In the genomic region with DNA sequence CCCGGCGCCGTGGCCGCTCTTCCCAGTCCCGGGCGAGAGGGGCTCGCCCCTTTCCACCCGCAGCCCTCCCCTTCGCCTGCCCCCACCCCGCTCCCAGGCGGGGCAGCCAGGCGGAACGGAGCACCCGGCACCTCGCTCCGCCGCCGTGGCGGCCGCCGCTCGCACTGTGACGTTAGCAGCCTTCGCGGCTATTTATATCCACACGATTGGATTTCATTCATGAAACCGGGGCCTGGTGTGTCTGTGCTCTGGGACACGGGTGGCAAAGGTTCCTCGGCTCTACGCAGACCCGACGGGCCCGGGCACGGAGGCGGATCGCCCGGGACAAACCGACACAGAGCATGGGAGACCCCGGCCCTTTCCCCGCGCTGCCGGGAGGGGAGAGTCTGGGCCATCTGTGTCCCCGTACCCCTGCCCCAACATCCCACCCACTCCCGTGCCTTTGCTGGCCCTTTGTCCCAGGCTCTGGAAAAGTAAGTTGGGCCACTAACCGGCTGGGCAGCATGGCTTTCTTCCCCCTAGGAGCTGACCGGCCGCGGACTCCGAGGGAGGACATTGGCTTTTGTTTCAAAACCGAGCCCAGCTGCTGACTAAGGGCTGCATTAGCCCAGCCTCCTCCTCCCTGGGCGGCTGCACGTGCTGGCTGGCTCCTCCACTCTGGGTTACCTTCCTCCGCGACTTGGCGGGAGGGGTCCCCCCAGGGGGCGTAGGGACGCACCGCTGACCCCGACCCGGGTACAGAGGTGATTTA, we compare ENCODE assay signal across 8 cellular contexts. TPM values are rescaled to one million over a fixed set of nuclear protein-coding genes. Genes with fewer than 3 reads are reported as not detected.
A peak's percentile ranks its signal among the peaks of the same experiment; 100 is the strongest.
DNase-seq lines count a peak whose midpoint lies in the region; ATAC-seq and TF ChIP-seq lines count a peak whose summit lies in the region.

A gene with protein sequence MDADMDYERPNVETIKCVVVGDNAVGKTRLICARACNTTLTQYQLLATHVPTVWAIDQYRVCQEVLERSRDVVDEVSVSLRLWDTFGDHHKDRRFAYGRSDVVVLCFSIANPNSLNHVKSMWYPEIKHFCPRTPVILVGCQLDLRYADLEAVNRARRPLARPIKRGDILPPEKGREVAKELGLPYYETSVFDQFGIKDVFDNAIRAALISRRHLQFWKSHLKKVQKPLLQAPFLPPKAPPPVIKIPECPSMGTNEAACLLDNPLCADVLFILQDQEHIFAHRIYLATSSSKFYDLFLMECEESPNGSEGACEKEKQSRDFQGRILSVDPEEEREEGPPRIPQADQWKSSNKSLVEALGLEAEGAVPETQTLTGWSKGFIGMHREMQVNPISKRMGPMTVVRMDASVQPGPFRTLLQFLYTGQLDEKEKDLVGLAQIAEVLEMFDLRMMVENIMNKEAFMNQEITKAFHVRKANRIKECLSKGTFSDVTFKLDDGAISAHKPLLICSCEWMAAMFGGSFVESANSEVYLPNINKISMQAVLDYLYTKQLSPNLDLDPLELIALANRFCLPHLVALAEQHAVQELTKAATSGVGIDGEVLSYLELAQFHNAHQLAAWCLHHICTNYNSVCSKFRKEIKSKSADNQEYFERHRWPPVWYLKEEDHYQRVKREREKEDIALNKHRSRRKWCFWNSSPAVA (minus strand): TSS at position 27 of the 751 bp plus-strand sequence. CDS start 32,643 bp downstream, outside the sequence.

- H3K79me1 ChIP-seq in H9 (ENCODE audit: insufficient read depth, low read depth, low read length, poor library complexity, severe bottlenecking): no peaks in the 10 kb centered on the region

- no peak within 1 kb of the TSS for H2BK5ac ChIP-seq in H9 (ENCODE audit: insufficient read length, low read length)

- peak within 1 kb of the TSS; percentile 57 for H4K91ac ChIP-seq in H9 (ENCODE audit: insufficient read length, low read depth, low read length)

- no peaks in the 10 kb centered on the region for H3K9me3 Mint-ChIP-seq in H9
- H3K9me3 Mint-ChIP-seq in stimulated activated naive CD8-positive, alpha-beta T cell treated with anti-CD3 and anti-CD28 coated beads, Interleukin-15, amount 100 ng/mL, for 72 hours: no peaks in the 10 kb centered on the region

- H3K56ac ChIP-seq in H9 (ENCODE audit: insufficient read length, low read depth, low read length): no peak within 1 kb of the TSS

- no peak within 1 kb of the TSS for H2AK5ac ChIP-seq in H9 (ENCODE audit: insufficient read length, low read length)

- no peaks in the 10 kb centered on the region; a peak in 1 of 7 replicates for H3K36me3 Mint-ChIP-seq in H9 (ENCODE audit: insufficient read depth in 1 of 3, low read depth in 3 of 3)

- H3K9ac ChIP-seq in H9 (ENCODE audit: extremely low read depth, insufficient read length, low read length) (peak within 1 kb of the TSS; percentile 70), endocrine pancreas (ENCODE audit: control insufficient read depth, insufficient read depth, low read length) (peak within 1 kb of the TSS; percentile 95)

- no peak within 1 kb of the TSS for H3T11ph ChIP-seq in H9 (ENCODE audit: low read length)

- peak within 1 kb of the TSS; percentile 64 for H4K5ac ChIP-seq in H9 (ENCODE audit: insufficient read length, low read depth, low read length)

- no peak within 1 kb of the TSS for H2BK20ac ChIP-seq in H9 (ENCODE audit: low read depth, low read length, poor library complexity, severe bottlenecking)

- peaks cover 30% of the 10 kb centered on the region for H3K27me3 Mint-ChIP-seq in H9 (ENCODE audit: low read depth)
- peaks cover 88% of the 10 kb centered on the region for H3K27me3 Mint-ChIP-seq in stimulated activated naive CD8-positive, alpha-beta T cell treated with anti-CD3 and anti-CD28 coated beads, Interleukin-15, amount 100 ng/mL, for 72 hours

- peak within 1 kb of the TSS; percentile 84 for H3K4me2 ChIP-seq in H9 (ENCODE audit: insufficient read depth, insufficient read length, low read length)

- TF ChIP-seq CTCF in H9 (conservative IDR thresholded peaks at IDR 0.05) (no peak), VCaP (conservative IDR thresholded peaks at IDR 0.05) (no peak), lower leg skin (IDR thresholded peaks at IDR 0.05) (no peak)

- no peak for TF ChIP-seq POLR2A in lower leg skin (IDR thresholded peaks at IDR 0.05)

- no peaks in the 10 kb centered on the region for H3K79me2 ChIP-seq in H9 (ENCODE audit: insufficient read depth, low read length)

- peak within 1 kb of the TSS; percentile 24; the same call in 1 of the 2 replicates for H3K4ac ChIP-seq in H9 (ENCODE audit: low read depth, low read length)

- ATAC-seq in stimulated activated naive CD8-positive, alpha-beta T cell treated with anti-CD3 and anti-CD28 coated beads, Interleukin-15, amount 100 ng/mL, for 72 hours: peak; percentile 65

- peak within 1 kb of the TSS; percentile 51 for H2BK12ac ChIP-seq in H9 (ENCODE audit: insufficient read length, low read depth, low read length)

- H2AFZ ChIP-seq in H9 (ENCODE audit: low read length): peak within 1 kb of the TSS; percentile 14

- H3K4me1 Mint-ChIP-seq in H9: peaks cover 7 to 12% of the 10 kb centered on the region in 2 experiments
- peaks cover 19% of the 10 kb centered on the region for H3K4me1 Mint-ChIP-seq in stimulated activated naive CD8-positive, alpha-beta T cell treated with anti-CD3 and anti-CD28 coated beads, Interleukin-15, amount 100 ng/mL, for 72 hours

- H3K27me3 ChIP-seq in H9 (ENCODE audit: insufficient read depth, low read length): no peaks in the 10 kb centered on the region; the same call in 1 of the 2 replicates
- H3K27me3 ChIP-seq in endocrine pancreas (ENCODE audit: control insufficient read depth, insufficient read depth, low read length): no peaks in the 10 kb centered on the region

- H4K8ac ChIP-seq in H9 (replicated peaks; ENCODE audit: insufficient read length, low read depth, low read length): no peak within 1 kb of the TSS

- peak within 1 kb of the TSS; percentile 81 to 87 for H3K4me3 Mint-ChIP-seq in H9
- H3K4me3 Mint-ChIP-seq in stimulated activated naive CD8-positive, alpha-beta T cell treated with anti-CD3 and anti-CD28 coated beads, Interleukin-15, amount 100 ng/mL, for 72 hours: peak within 1 kb of the TSS; percentile 72 to 85

- peak within 1 kb of the TSS in 2 of 3 experiments; percentile 92 to 96; a peak in 4 of 7 replicates for H3K27ac Mint-ChIP-seq in H9
- no peak within 1 kb of the TSS for H3K27ac Mint-ChIP-seq in stimulated activated naive CD8-positive, alpha-beta T cell treated with anti-CD3 and anti-CD28 coated beads, Interleukin-15, amount 100 ng/mL, for 72 hours

- peak within 1 kb of the TSS; percentile 98 for H3K14ac ChIP-seq in H9 (ENCODE audit: insufficient read depth, low read length)

- no CpG with 5 or more reads among the region's 60 CpGs for WGBS in H9 (ENCODE audit: extremely low coverage, insufficient read length, low lambda C conversion rate)
- 1% methylated on average over 41 of the region's 60 CpGs for WGBS in lower leg skin, 2 donors

- H3K27ac ChIP-seq in H9 (ENCODE audit: insufficient read length, low read depth, low read length): no peak within 1 kb of the TSS
- peak within 1 kb of the TSS; percentile 73 for H3K27ac ChIP-seq in VCaP

- H3K4me1 ChIP-seq in H9 (ENCODE audit: insufficient read depth, low read length) (no peaks in the 10 kb centered on the region), endocrine pancreas (ENCODE audit: control insufficient read depth, insufficient read depth, low read length) (peaks cover 8% of the 10 kb centered on the region)

- no peaks in the 10 kb centered on the region for H3K9me3 ChIP-seq in H9 (ENCODE audit: control insufficient read depth, low read depth, low read length)
- no peaks in the 10 kb centered on the region for H3K9me3 ChIP-seq in endocrine pancreas (ENCODE audit: control insufficient read depth, low read length)

- no peaks in the 10 kb centered on the region for H4K20me1 ChIP-seq in H9 (ENCODE audit: control insufficient read depth, insufficient read depth, insufficient read length)

- peaks cover 18% of the 10 kb centered on the region for H3K23me2 ChIP-seq in H9 (ENCODE audit: insufficient read length, low read depth, low read length, poor library complexity, severe bottlenecking)

- H2BK15ac ChIP-seq in H9 (ENCODE audit: low read depth, low read length): no peak within 1 kb of the TSS; the same call in 1 of the 2 replicates

- H2BK120ac ChIP-seq in H9 (ENCODE audit: low read depth, low read length, poor library complexity, severe bottlenecking): peak within 1 kb of the TSS; percentile 29

- H3K36me3 ChIP-seq in endocrine pancreas (ENCODE audit: control insufficient read depth, insufficient read depth, low read length): no peaks in the 10 kb centered on the region

- intact Hi-C loops in lower leg skin (cut with DNase I; ENCODE audit: low total_unique reads): no loop called here

- peak within 1 kb of the TSS; percentile 85 for H3K4me3 ChIP-seq in endocrine pancreas (ENCODE audit: control insufficient read depth, insufficient read depth, low read length)
- peak within 1 kb of the TSS; percentile 73 for H3K4me3 ChIP-seq in lower leg skin (ENCODE audit: low read depth, poor library complexity, severe bottlenecking)

- H3K23ac ChIP-seq in H9 (ENCODE audit: insufficient read length, low read depth, low read length): no peak within 1 kb of the TSS

- peak; percentile 58 to 69 for DNase-seq in NCI-H2081 (lab: John Stamatoyannopoulos, UW)
- DNase-seq in NCI-H2081 treated with DMSO at 0.1 percent for 48 hours (lab: John Stamatoyannopoulos, UW): no peak
- DNase-seq in H9: peak; percentile 73
- peak; percentile 23 for DNase-seq in NCI-H1048 (lab: John Stamatoyannopoulos, UW)
- peak; percentile 54 to 95 for DNase-seq in lower leg skin (ENCODE audit: low spot score in 2 of 2)
- DNase-seq in stimulated activated naive CD8-positive, alpha-beta T cell treated with anti-CD3 and anti-CD28 coated beads, Interleukin-15, amount 100 ng/mL, for 72 hours: peak; percentile 15 to 19

- peak within 1 kb of the TSS; percentile 98 for H3K18ac ChIP-seq in H9 (ENCODE audit: insufficient read length, low read depth, low read length)

RNA-seq across cellular contexts. Expression of the gene that starts here (rescaled TPM):
- total RNA-seq in H9 (2021) (2.5 and 2.9 TPM in 2 replicates), lower leg skin (1 to 10 TPM; 2.4 to 6.9 (median 4.2) TPM)

Comparison
In these comparisons a context has a peak if more than half of its experiments do, and no peak if none do; other contexts are left out.
1. H3K27ac Mint-ChIP-seq: peak in H9 (2 of 3); none in stimulated activated naive CD8-positive, alpha-beta T cell treated with anti-CD3 and anti-CD28 coated beads, Interleukin-15, amount 100 ng/mL, for 72 hours (0 of 2).